ENCODE assay signal across 20 cellular contexts in the genomic region with DNA sequence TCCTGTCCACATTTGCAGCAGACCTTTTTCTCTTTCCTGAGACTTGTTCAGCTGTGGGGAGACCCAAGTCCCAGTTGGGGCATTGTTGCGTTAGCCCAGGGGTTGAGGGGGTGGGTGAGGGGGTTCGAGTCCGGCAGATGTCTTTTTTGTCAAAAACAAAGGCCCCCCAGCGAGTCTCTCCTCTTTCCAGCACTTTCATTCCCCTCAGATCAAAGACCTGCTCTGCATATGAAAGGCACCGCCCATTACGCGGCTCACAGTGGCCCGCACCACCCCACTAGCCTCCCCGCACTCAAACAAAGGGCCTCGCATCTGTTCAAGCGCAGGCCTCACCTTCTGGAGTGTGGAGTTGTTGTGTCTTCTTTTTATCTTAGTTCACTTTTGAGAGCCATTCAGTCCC. TPM values are rescaled to one million over a fixed set of nuclear protein-coding genes. Genes with fewer than 3 reads are reported as not detected.
DNase-seq lines count a peak whose midpoint lies in the region; ATAC-seq and TF ChIP-seq lines count a peak whose summit lies in the region.
"Had no signal": no experiment of that assay in that cellular context is flagged by ENCODE, and none has a peak within 500 bp of the region (broad histone marks: within the 10 kb centered on the region; RNA-seq: fewer than 3 reads in every experiment).

No MANE protein-coding gene starts in this region.

- no peaks in the 10 kb centered on the region for H3K9me3 ChIP-seq in T-helper 17 cell (ENCODE audit: control insufficient read depth, low read length, poor library complexity, severe bottlenecking)
- no peaks in the 10 kb centered on the region for H3K9me3 ChIP-seq in prostate gland
- H3K9me3 ChIP-seq: gastroesophageal sphincter, suprapubic skin had no signal

- H3K4me1 Mint-ChIP-seq in T-helper 17 cell = peaks cover 66% of the 10 kb centered on the region

- TF ChIP-seq CTCF in prostate gland (IDR thresholded peaks at IDR 0.05) = no peak

- intact Hi-C loops in sciatic nerve (cut with DNase I) (no loop called here), prostate gland (cut with DNase I) (no loop called here)

- no peak for TF ChIP-seq POLR2A in prostate gland (IDR thresholded peaks at IDR 0.05)

- H3K27ac ChIP-seq in prostate gland = no peak overlapping the region
- H3K27ac ChIP-seq: epithelial cell of prostate, gastroesophageal sphincter, suprapubic skin had no signal

- peaks cover 5% of the 10 kb centered on the region for H3K36me3 Mint-ChIP-seq in T-helper 17 cell (ENCODE audit: low read depth)

- no peaks in the 10 kb centered on the region for H3K27me3 Mint-ChIP-seq in T-helper 17 cell

- no peak overlapping the region for H3K4me3 ChIP-seq in prostate gland
- H3K4me3 ChIP-seq: gastroesophageal sphincter, suprapubic skin had no signal

- WGBS in prostate gland = 46% methylated on average over 11 of the region's 11 CpGs

- no peaks in the 10 kb centered on the region for H3K27me3 ChIP-seq in prostate gland (replicated peaks; ENCODE audit: insufficient read depth)

- H3K4me1 ChIP-seq in prostate gland (replicated peaks) = no peaks in the 10 kb centered on the region
- H3K4me1 ChIP-seq: gastroesophageal sphincter, suprapubic skin had no signal

- ATAC-seq in T-helper 17 cell (peak; percentile 33), sciatic nerve (no peak), GM18858 (IDR thresholded peaks at IDR 0.05; ENCODE audit: unreplicated experiment) (no peak)
- ATAC-seq: gastroesophageal sphincter, Panc1, right cardiac atrium, SK-N-SH treated with all-trans-retinoic acid at 6 μM for 48 hours had no signal

- peak; percentile 37 for DNase-seq in activated T-cell treated with anti-CD3 and anti-CD28 coated beads, Interleukin-2, amount 50 U/mL, for 1 hour
- DNase-seq in activated T-cell treated with anti-CD3 and anti-CD28 coated beads for 4 hours = no peak
- no peak for DNase-seq in T-helper 17 cell
- peak; percentile 61 for DNase-seq in ecto neural progenitor cell (ENCODE audit: low spot score)
- peak; percentile 8 for DNase-seq in sciatic nerve (ENCODE audit: low spot score)
- DNase-seq in prostate gland (ENCODE audit: low spot score) = no peak
- no peak for DNase-seq in NCI-H748 treated with DMSO at 0.1 percent for 48 hours (lab: John Stamatoyannopoulos, UW)
- DNase-seq: Kasumi-1, kidney glomerular epithelial cell, mesendoderm, NCI-H1105, NCI-H2107, NCI-H774, right cardiac atrium had no signal

- peak overlapping the region; percentile 88 for H3K27ac Mint-ChIP-seq in T-helper 17 cell

- H3K4me3 Mint-ChIP-seq in T-helper 17 cell = peak overlapping the region; percentile 72

- H3K36me3 ChIP-seq in prostate gland = no peaks in the 10 kb centered on the region
- H3K36me3 ChIP-seq: gastroesophageal sphincter, suprapubic skin had no signal

RNA-seq across cellular contexts. Expression of a gene that starts 25.2 kb away (rescaled TPM):
- total RNA-seq in T-helper 17 cell = 10 to 100 TPM; 60.5 to 93.7 TPM
- 2.1 TPM for total RNA-seq in sciatic nerve
- 10 to 100 TPM in 1 of 2 donors, not detected in 1; 10.3 TPM for total RNA-seq in prostate gland

RNA-seq across cellular contexts. Expression of a gene that starts 49.7 kb away (rescaled TPM):
- total RNA-seq in T-helper 17 cell (1,000 to 10,000 TPM; 1,429 to 1,736 TPM), sciatic nerve (1,367 TPM), prostate gland (1,000 to 10,000 TPM; 1,100 to 3,014 TPM)

Comparison
In these comparisons a context has a peak if more than half of its experiments do, and no peak if none do; other contexts are left out.
1. DNase-seq: peak in activated T-cell treated with anti-CD3 and anti-CD28 coated beads, Interleukin-2, amount 50 U/mL, for 1 hour (single experiment), ecto neural progenitor cell (single experiment) and sciatic nerve (single experiment); none in activated T-cell treated with anti-CD3 and anti-CD28 coated beads for 4 hours (single experiment), T-helper 17 cell (0 of 3), prostate gland (single experiment) and NCI-H748 treated with DMSO at 0.1 percent for 48 hours (single experiment).
2. RNA of a gene that starts 25.2 kb away (total RNA-seq): 60.5 to 93.7 TPM in T-helper 17 cell; 10.3 TPM in prostate gland and 2.1 TPM in sciatic nerve (single experiment); every median in the first group is over 4 times any median in the second.